Comparison of ENCODE assay signal across 18 cellular contexts in the genomic region with DNA sequence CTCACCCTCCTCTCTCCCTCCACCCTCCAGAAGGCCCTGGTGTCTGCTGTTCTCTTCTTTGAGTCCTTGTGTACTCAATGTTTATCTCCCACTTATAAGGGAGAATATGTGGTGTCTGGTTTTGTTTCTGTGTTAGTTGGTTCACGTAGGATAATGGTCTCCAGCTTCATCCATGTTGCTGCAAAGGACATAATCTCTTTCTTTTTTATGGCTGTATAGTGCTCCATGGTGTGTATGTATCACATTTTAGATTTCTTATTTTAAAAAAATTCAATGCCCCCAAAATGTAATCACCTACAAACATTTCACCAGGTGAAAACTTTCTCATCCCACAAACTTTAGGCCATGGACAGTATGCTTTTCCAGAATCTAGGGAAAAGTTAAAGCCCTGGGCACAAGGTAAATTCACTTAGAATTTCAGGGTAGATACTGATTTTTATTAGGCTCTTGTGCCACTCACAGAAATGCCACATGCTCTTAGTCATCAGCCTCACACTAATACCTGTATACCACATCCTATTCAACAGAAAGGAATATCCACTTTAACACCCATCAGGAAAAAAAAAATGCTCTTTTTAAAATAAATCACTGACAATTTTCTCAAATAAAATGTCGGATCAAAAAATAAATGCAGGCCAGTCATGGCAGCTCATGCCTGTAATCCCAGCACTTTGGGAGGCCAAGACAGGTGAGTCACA.
DNase-seq lines count a peak whose midpoint lies in the region; ATAC-seq and TF ChIP-seq lines count a peak whose summit lies in the region.
"Had no signal": no experiment of that assay in that cellular context is flagged by ENCODE, and none has a peak within 500 bp of the region (broad histone marks: within the 10 kb centered on the region; RNA-seq: fewer than 3 reads in every experiment).

No MANE protein-coding gene starts in this region.

- ATAC-seq in HG03095 (IDR thresholded peaks at IDR 0.05; ENCODE audit: unreplicated experiment), result no peak

- intact Hi-C loops in mammary epithelial cell (cut with micrococcal nuclease) (no loop called here), MCF 10A (cut with micrococcal nuclease) (no loop called here), esophagus muscularis mucosa (cut with DNase I) (no loop called here)

- 82% methylated on average over 2 of the region's 2 CpGs for WGBS in mammary epithelial cell (ENCODE audit: low coverage, missing lambda C conversion rate)
- WGBS in esophagus muscularis mucosa, result 97% methylated on average over 2 of the region's 2 CpGs

- H3K4me3 ChIP-seq in mammary epithelial cell (replicated peaks in 1 of 3; ENCODE audit: insufficient read depth in 1 of 3, low read depth in 2 of 3, low read length in 3 of 3) (no peak overlapping the region), esophagus muscularis mucosa (no peak overlapping the region)
- H3K4me3 ChIP-seq: Peyer's patch had no signal

- H3K27ac ChIP-seq in mammary epithelial cell (ENCODE audit: insufficient read depth, low read depth, low read length) (peak overlapping the region; percentile 29), esophagus muscularis mucosa (replicated peaks in 1 of 4) (no peak overlapping the region)
- H3K27ac ChIP-seq: Peyer's patch had no signal

- no peaks in the 10 kb centered on the region for H3K27me3 ChIP-seq in mammary epithelial cell (ENCODE audit: insufficient read depth, low read length)
- H3K27me3 ChIP-seq in esophagus muscularis mucosa, result no peaks in the 10 kb centered on the region
- H3K27me3 ChIP-seq: BE2C, Peyer's patch had no signal

- no peak overlapping the region for H2AFZ ChIP-seq in mammary epithelial cell (ENCODE audit: low read depth, low read length)

- TF ChIP-seq POLR2A in esophagus muscularis mucosa (IDR thresholded peaks at IDR 0.05; ENCODE audit: low read depth), result no peak

- H4K20me1 ChIP-seq in mammary epithelial cell (ENCODE audit: insufficient read depth, low read length), result no peaks in the 10 kb centered on the region

- no peaks in the 10 kb centered on the region for H3K36me3 Mint-ChIP-seq in MCF 10A (ENCODE audit: insufficient read depth, unreplicated experiment)

- H3K4me3 Mint-ChIP-seq in MCF 10A (ENCODE audit: unreplicated experiment), result no peak overlapping the region
- H3K4me3 Mint-ChIP-seq: CD8-positive, alpha-beta memory T cell had no signal

- no peaks in the 10 kb centered on the region for H3K79me2 ChIP-seq in mammary epithelial cell (ENCODE audit: insufficient read depth, low read length)

- POLR2A ChIA-PET in MCF 10A (lab: Yijun Ruan, JAX), result no interaction called here

- H3K27ac Mint-ChIP-seq in MCF 10A (ENCODE audit: low read depth, unreplicated experiment), result no peak overlapping the region
- H3K27ac Mint-ChIP-seq: CD8-positive, alpha-beta memory T cell had no signal

- H3K36me3 ChIP-seq in mammary epithelial cell (ENCODE audit: insufficient read depth, low read length), result no peaks in the 10 kb centered on the region
- no peaks in the 10 kb centered on the region for H3K36me3 ChIP-seq in esophagus muscularis mucosa
- H3K36me3 ChIP-seq: BE2C, Peyer's patch had no signal

- H3K4me1 Mint-ChIP-seq in MCF 10A (ENCODE audit: insufficient read depth, unreplicated experiment), result no peaks in the 10 kb centered on the region

- TF ChIP-seq EP300 in esophagus muscularis mucosa (IDR thresholded peaks at IDR 0.05), result no peak

- peak overlapping the region; percentile 20 for H3K4me2 ChIP-seq in mammary epithelial cell (ENCODE audit: insufficient read depth, low read depth, low read length)
- H3K4me2 ChIP-seq: KMS-11 had no signal

- peaks cover 7% of the 10 kb centered on the region for H3K4me1 ChIP-seq in mammary epithelial cell (ENCODE audit: insufficient read depth, low read length)
- peaks cover 0 to 20% (median 7%) of the 10 kb centered on the region in 4 donors for H3K4me1 ChIP-seq in esophagus muscularis mucosa
- H3K4me1 ChIP-seq: BE2C, Peyer's patch had no signal

- in situ Hi-C loops in mammary epithelial cell (cut with MboI; ENCODE audit: low sequenced_read_pairs in 2 of 2), result no loop called here

- no peaks in the 10 kb centered on the region for H3K27me3 Mint-ChIP-seq in MCF 10A (ENCODE audit: insufficient read depth, unreplicated experiment)

- no peak overlapping the region for H3K9ac ChIP-seq in mammary epithelial cell (ENCODE audit: insufficient read depth, low read length)
- H3K9ac ChIP-seq: KMS-11 had no signal

- dilution Hi-C loops in mammary epithelial cell (cut with HindIII; ENCODE audit: low sequenced_read_pairs), result no loop called here

- BruUV-seq in mammary epithelial cell (replicated peaks; lab: Mats Ljungman, UMichigan), result no TSS peak
- no TSS peak for BruUV-seq in MCF 10A (replicated peaks; lab: Mats Ljungman, UMichigan)

- no peaks in the 10 kb centered on the region for H3K9me3 Mint-ChIP-seq in MCF 10A (ENCODE audit: unreplicated experiment)
- H3K9me3 Mint-ChIP-seq: CD8-positive, alpha-beta memory T cell had no signal

- DNase-seq in mammary epithelial cell, result peak; percentile 70
- no peak for DNase-seq in MCF 10A (ENCODE audit: unreplicated experiment)
- peak; percentile 19 for DNase-seq in SW480 (ENCODE audit: low spot score)
- peak; percentile 5 for DNase-seq in esophagus muscularis mucosa (ENCODE audit: extremely low spot score)
- DNase-seq in UCSD-AML1 (lab: John Stamatoyannopoulos, UW; ENCODE audit: unreplicated experiment), result no peak
- DNase-seq in NCI-H345 (lab: John Stamatoyannopoulos, UW), result no peak
- no peak for DNase-seq in central memory CD4-positive, alpha-beta T cell
- DNase-seq: BE2C; CD8-positive, alpha-beta memory T cell; GOT3; NCI-H1417; NCI-H2029; NCI-H2171 treated with DMSO at 0.1 percent for 48 hours; NCI-H510A; NCI-H82; Peyer's patch had no signal

- TF ChIP-seq CTCF in mammary epithelial cell (conservative IDR thresholded peaks at IDR 0.05 in 1 of 2, IDR thresholded peaks at IDR 0.05 in 1 of 2; ENCODE audit: extremely low read depth in 1 of 2, insufficient read depth in 1 of 2, low read depth in 1 of 2, low read length in 2 of 2) (no peak), MCF 10A (IDR thresholded peaks at IDR 0.05; ENCODE audit: unreplicated experiment) (no peak), esophagus muscularis mucosa (IDR thresholded peaks at IDR 0.05) (no peak)

- CTCF ChIA-PET in mammary epithelial cell (lab: Charles Lee; ENCODE audit: low non-redundant PET), result no interaction called here
- CTCF ChIA-PET in MCF 10A (lab: Yijun Ruan, JAX), result interaction anchor here (1.3 kb wide), 1 partner anchor 11 kb away, joined by 3 read pairs; no protein-coding TSS in a partner anchor

- H3K9me3 ChIP-seq in mammary epithelial cell (replicated peaks; ENCODE audit: insufficient read depth, low read length) (no peaks in the 10 kb centered on the region), esophagus muscularis mucosa (no peaks in the 10 kb centered on the region)
- H3K9me3 ChIP-seq: BE2C, Peyer's patch had no signal

Comparison
In these comparisons a context has a peak if more than half of its experiments do, and no peak if none do; other contexts are left out.
1. DNase-seq: peak in mammary epithelial cell (single experiment), SW480 (single experiment) and esophagus muscularis mucosa (single experiment); none in MCF 10A (single experiment), UCSD-AML1 (single experiment), NCI-H345 (single experiment) and central memory CD4-positive, alpha-beta T cell (single experiment).